8 cellular contexts compared by ENCODE assay signal in the genomic region with DNA sequence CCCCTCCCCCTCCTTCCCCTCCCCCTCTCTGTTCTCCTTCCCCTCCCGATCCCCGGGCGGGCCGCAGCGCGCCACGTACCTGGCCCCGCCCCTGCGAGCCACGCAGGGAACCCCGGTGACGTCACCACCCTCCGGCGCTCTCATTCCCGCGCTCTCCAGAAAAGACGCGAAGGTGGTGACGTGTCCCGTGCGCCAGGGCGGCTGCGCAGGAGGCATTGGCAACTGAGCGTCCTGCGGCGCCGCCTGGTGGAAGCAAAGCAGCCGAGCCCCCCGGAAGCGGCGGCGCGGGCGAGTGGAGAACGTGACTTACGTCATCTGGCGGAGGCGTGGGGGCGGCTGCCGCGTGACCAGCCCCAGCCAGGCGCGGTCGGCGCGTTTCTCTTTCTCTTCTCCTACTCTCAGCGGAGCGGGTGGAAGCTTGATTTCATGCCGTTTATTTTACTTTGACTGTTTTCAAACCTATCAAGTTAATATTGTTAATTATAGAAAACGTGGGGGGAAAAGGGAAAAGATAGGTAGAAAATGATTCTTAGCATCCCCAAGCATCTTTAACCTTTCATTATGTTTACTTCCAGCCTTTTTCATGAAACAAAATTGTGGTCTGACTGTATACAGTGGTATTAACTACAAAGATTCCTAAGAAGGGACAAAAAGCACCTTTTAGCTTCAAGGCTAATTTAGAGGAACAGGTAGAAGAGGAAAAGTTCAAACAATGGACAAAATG. TPM values are rescaled to one million over a fixed set of nuclear protein-coding genes. Genes with fewer than 3 reads are reported as not detected.
DNase-seq lines count a peak whose midpoint lies in the region; ATAC-seq and TF ChIP-seq lines count a peak whose summit lies in the region.

No MANE protein-coding gene starts in this region.

- no peaks in the 10 kb centered on the region for H3K27me3 ChIP-seq in spleen (replicated peaks in 1 of 7)

- peak overlapping the region; percentile 99 to 100 (median 100) for H3K27ac ChIP-seq in spleen

- H3K36me3 ChIP-seq in spleen, result no peaks in the 10 kb centered on the region

- peak; percentile 64 for ATAC-seq in HG03175 (IDR thresholded peaks at IDR 0.05; ENCODE audit: unreplicated experiment)

- in situ Hi-C loops in GM18951 (cut with MboI; ENCODE audit: low sequenced_read_pairs, unreplicated experiment), result no loop called here

- H3K4me1 ChIP-seq in spleen, result peaks cover 18 to 48% (median 35%) of the 10 kb centered on the region in 6 donors

- WGBS in spleen, 5 donors, result 0 to 1% (median 0%) methylated on average over 22 to 50 of the region's 50 CpGs

- TF ChIP-seq CTCF in AG10803 (conservative IDR thresholded peaks at IDR 0.05; ENCODE audit: low read length) (peak; percentile 71), WI38 (IDR thresholded peaks at IDR 0.05; ENCODE audit: low read depth, low read length) (peak; percentile 82), cardiac fibroblast (IDR thresholded peaks at IDR 0.05; ENCODE audit: low read depth, low read length) (peak; percentile 84), spleen (IDR thresholded peaks at IDR 0.05 in 8 of 11, conservative IDR thresholded peaks at IDR 0.05 in 3 of 11) (peak; percentile 97 to 100 (median 100))

- H3K9me3 ChIP-seq in spleen, result no peaks in the 10 kb centered on the region

- DNase-seq in AG10803 (ENCODE audit: low read depth), result peak; percentile 98
- peak; percentile 100 for DNase-seq in NCI-H2227 (lab: John Stamatoyannopoulos, UW; ENCODE audit: unreplicated experiment)
- peak; percentile 99 to 100 for DNase-seq in cardiac fibroblast (ENCODE audit: low read depth in 2 of 2)
- peak; percentile 98 for DNase-seq in inferior parietal cortex (ENCODE audit: extremely low spot score)
- peak; percentile 100 for DNase-seq in spleen

- TF ChIP-seq POLR2A in GM18951 (IDR thresholded peaks at IDR 0.05; ENCODE audit: extremely low read depth, insufficient read depth, insufficient read length), result peak; percentile 54
- peak in 2 of 3 donors; percentile 42 to 49 for TF ChIP-seq POLR2A in spleen (IDR thresholded peaks at IDR 0.05)

- intact Hi-C loops in spleen (cut with DNase I; ENCODE audit: low total_unique reads), result loop anchor here (2.0 to 5.0 kb wide), 3 partner anchors 55 to 226 kb away; partner anchors contain the start of gene PCBP1

- H3K4me3 ChIP-seq in AG10803 (ENCODE audit: low read length) (peak overlapping the region; percentile 71), WI38 (ENCODE audit: low read depth, low read length) (peak overlapping the region; percentile 59), cardiac fibroblast (replicated peaks in 1 of 2; ENCODE audit: low read depth in 2 of 2, low read length in 2 of 2) (peak overlapping the region; percentile 32 to 56), spleen (peak overlapping the region in 5 of 8 donors; percentile 39 to 74 (median 51))

RNA-seq across cellular contexts. Expression of gene C2orf42, which starts 48.1 kb away (rescaled TPM):
- total RNA-seq in spleen, result 10 to 100 TPM; 11.2 to 24.3 (median 20.3) TPM
- 10 to 100 TPM in 1 of 3 donors, 1 to 10 TPM in 2; 6.0 to 13.6 (median 9.7) TPM for polyA plus RNA-seq in spleen

RNA-seq across cellular contexts. Expression of gene PCBP1, which starts 55.5 kb away (rescaled TPM):
- 100 to 1,000 TPM; 256 to 351 (median 301) TPM for total RNA-seq in spleen
- polyA plus RNA-seq in spleen, result 100 to 1,000 TPM; 254 to 294 (median 278) TPM

Comparison
In these comparisons a context has a peak if more than half of its experiments do, and no peak if none do; other contexts are left out.
1. Peak in every context shown above with its lines: DNase-seq, ATAC-seq, H3K4me3 ChIP-seq and H3K27ac ChIP-seq.